Comparison of ENCODE assay signal across 34 cellular contexts in the genomic region with DNA sequence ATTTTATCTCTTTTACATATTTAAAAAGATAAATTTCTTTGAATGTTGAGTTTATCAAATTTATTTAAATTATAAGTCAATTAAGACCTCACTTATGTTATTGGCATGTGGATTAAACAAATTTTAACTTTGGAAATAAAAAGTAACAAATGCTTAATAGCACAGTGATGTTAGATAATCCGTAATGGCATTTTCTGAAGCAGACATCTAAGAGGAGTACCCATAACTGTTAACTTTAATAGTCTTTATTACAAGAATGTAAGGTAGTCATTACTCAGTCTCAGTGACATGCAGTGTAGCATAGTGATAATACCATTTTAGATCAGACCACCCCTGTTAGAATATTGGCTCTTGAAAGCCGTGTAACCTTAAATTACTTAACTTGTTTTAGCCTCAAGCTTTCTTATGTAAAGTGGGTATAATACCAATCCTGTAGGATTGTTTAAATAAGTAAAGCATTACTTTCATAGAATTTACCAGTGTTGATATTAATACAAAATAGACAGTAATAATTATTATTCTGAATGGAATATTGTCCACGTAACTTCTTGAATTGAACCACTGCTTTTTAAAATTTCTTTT. TPM values are rescaled to one million over a fixed set of nuclear protein-coding genes. Genes with fewer than 3 reads are reported as not detected.
"Had no signal": no experiment of that assay in that cellular context is flagged by ENCODE, and none has a peak within 500 bp of the region (broad histone marks: within the 10 kb centered on the region; RNA-seq: fewer than 3 reads in every experiment).

No MANE protein-coding gene starts in this region.

- H3K9me3 ChIP-seq: colonic mucosa, mucosa of descending colon, sigmoid colon, suprapubic skin, tibial artery had no signal

- FAIRE-seq: bronchial epithelial cell, endothelial cell of umbilical vein, TTC549, urothelium cell line had no signal

- DNase-seq: activated CD4-positive, alpha-beta T cell treated with anti-CD3 and anti-CD28 coated beads, Interleukin-2, amount 10 ng/mL, durations not matched to agents 24 days and 14 days; activated CD4-positive, CD25-positive, alpha-beta regulatory T cell treated with anti-CD3 and anti-CD28 coated beads, Interleukin-2, amount 50 U/mL, for 72 hours; activated CD8-positive, alpha-beta T cell treated with anti-CD3 and anti-CD28 coated beads for 36 hours; activated gamma-delta T cell treated with Interleukin-2 at 50 U/mL for 16 hours; activated naive CD4-positive, alpha-beta T cell treated with anti-CD3 and anti-CD28 coated beads, Interleukin-2, amount 50 U/mL, for 16 hours; activated T-cell treated with anti-CD3 and anti-CD28 coated beads, Interleukin-2, amount 50 U/mL, for 4 hours; colonic mucosa; effector memory CD8-positive, alpha-beta T cell; heart left ventricle; left ventricle myocardium superior; mucosa of descending colon; sigmoid colon; stimulated activated CD4-positive, alpha-beta T cell treated with anti-CD3 and anti-CD28 coated beads, Interleukin-1b, Interleukin-23, amount 100 ng/mL, for 48 hours; stimulated activated CD4-positive, alpha-beta T cell treated with anti-CD3 and anti-CD28 coated beads, Interleukin-4, amount 100 ng/mL, for 4 hours; stimulated activated CD8-positive, alpha-beta memory T cell treated with anti-CD3 and anti-CD28 coated beads, Interleukin-4, amount 100 ng/mL, for 48 hours; stimulated activated naive CD8-positive, alpha-beta T cell treated with anti-CD3 and anti-CD28 coated beads, Interleukin-15, amount 100 ng/mL, for 72 hours; T-helper 9 cell; tibial artery had no signal

- H3K27ac Mint-ChIP-seq: activated CD4-positive, alpha-beta T cell treated with anti-CD3 and anti-CD28 coated beads, Interleukin-2, amount 10 ng/mL, durations not matched to agents 24 days and 14 days; activated CD8-positive, alpha-beta T cell treated with anti-CD3 and anti-CD28 coated beads for 36 hours; activated T-helper 17 cell treated with anti-CD3 and anti-CD28 coated beads, Interleukin-2, amount 50 U/mL, for 72 hours; effector memory CD8-positive, alpha-beta T cell; natural killer cell treated with Interleukin-12 subunit alpha and Interleukin-12 subunit beta and Interleukin-15 and Interleukin-18, amount 100 ng/mL, for 72 hours; stimulated activated memory B cell treated with anti-CD40 and anti-IgM and Interleukin-4, amounts not matched to agents 10 μg/mL and 1 μg/mL and 100 μg/mL, for 72 hours; stimulated activated naive CD8-positive, alpha-beta T cell treated with anti-CD3 and anti-CD28 coated beads, Interleukin-15, amount 100 ng/mL, for 72 hours; T-helper 1 cell treated with Interleukin-12 subunit alpha and Interleukin-12 subunit beta and Interleukin-4 antibody, amounts not matched to agents 30 μg/mL and 1 μg/mL, for 36 hours had no signal

- H3K36me3 ChIP-seq: colonic mucosa, heart left ventricle, sigmoid colon, suprapubic skin, tibial artery had no signal

- H3K27ac ChIP-seq: colonic mucosa, heart left ventricle, sigmoid colon, suprapubic skin, tibial artery had no signal

- H3K4me1 ChIP-seq: colonic mucosa had no signal

- H3K4me3 Mint-ChIP-seq: activated CD4-positive, alpha-beta T cell treated with anti-CD3 and anti-CD28 coated beads, Interleukin-2, amount 10 ng/mL, durations not matched to agents 24 days and 14 days; activated CD8-positive, alpha-beta T cell treated with anti-CD3 and anti-CD28 coated beads for 36 hours; activated T-cell treated with anti-CD3 and anti-CD28 coated beads, Interleukin-2, amount 50 U/mL, for 4 hours; activated T-helper 17 cell treated with anti-CD3 and anti-CD28 coated beads, Interleukin-2, amount 50 U/mL, for 72 hours; effector memory CD8-positive, alpha-beta T cell; natural killer cell treated with Interleukin-12 subunit alpha and Interleukin-12 subunit beta and Interleukin-15 and Interleukin-18, amount 100 ng/mL, for 72 hours; stimulated activated memory B cell treated with anti-CD40 and anti-IgM and Interleukin-4, amounts not matched to agents 10 μg/mL and 1 μg/mL and 100 μg/mL, for 72 hours; stimulated activated naive CD8-positive, alpha-beta T cell treated with anti-CD3 and anti-CD28 coated beads, Interleukin-15, amount 100 ng/mL, for 72 hours; T-helper 1 cell treated with Interleukin-12 subunit alpha and Interleukin-12 subunit beta and Interleukin-4 antibody, amounts not matched to agents 30 μg/mL and 1 μg/mL, for 36 hours had no signal

- H3K36me3 Mint-ChIP-seq: stimulated activated memory B cell treated with anti-CD40 and anti-IgM and Interleukin-4, amounts not matched to agents 10 μg/mL and 1 μg/mL and 100 μg/mL, for 72 hours had no signal

- ATAC-seq: activated CD8-positive, alpha-beta T cell treated with anti-CD3 and anti-CD28 coated beads for 36 hours; activated T-cell treated with anti-CD3 and anti-CD28 coated beads, Interleukin-2, amount 50 U/mL, for 4 hours; activated T-helper 17 cell treated with anti-CD3 and anti-CD28 coated beads, Interleukin-2, amount 50 U/mL, for 72 hours; effector memory CD8-positive, alpha-beta T cell; natural killer cell treated with Interleukin-12 subunit alpha and Interleukin-12 subunit beta and Interleukin-15 and Interleukin-18, amount 100 ng/mL, for 72 hours; stimulated activated memory B cell treated with anti-CD40 and anti-IgM and Interleukin-4, amounts not matched to agents 10 μg/mL and 1 μg/mL and 100 μg/mL, for 72 hours; stimulated activated naive CD8-positive, alpha-beta T cell treated with anti-CD3 and anti-CD28 coated beads, Interleukin-15, amount 100 ng/mL, for 72 hours had no signal

- H3K4me3 ChIP-seq: colonic mucosa, heart left ventricle, mucosa of descending colon, sigmoid colon, smooth muscle cell, suprapubic skin, tibial artery had no signal

- H3K9me3 Mint-ChIP-seq: activated CD4-positive, alpha-beta T cell treated with anti-CD3 and anti-CD28 coated beads, Interleukin-2, amount 10 ng/mL, durations not matched to agents 24 days and 14 days had no signal

- H3K4me1 Mint-ChIP-seq: stimulated activated memory B cell treated with anti-CD40 and anti-IgM and Interleukin-4, amounts not matched to agents 10 μg/mL and 1 μg/mL and 100 μg/mL, for 72 hours had no signal

RNA-seq across cellular contexts. Expression of gene PHYHIPL, which starts 4.3 kb away (rescaled TPM):
- total RNA-seq: activated CD4-positive, alpha-beta T cell treated with anti-CD3 and anti-CD28 coated beads, Interleukin-2, amount 10 ng/mL, durations not matched to agents 24 days and 14 days; activated CD8-positive, alpha-beta T cell treated with anti-CD3 and anti-CD28 coated beads for 36 hours; activated T-cell treated with anti-CD3 and anti-CD28 coated beads, Interleukin-2, amount 50 U/mL, for 4 hours; activated T-helper 17 cell treated with anti-CD3 and anti-CD28 coated beads, Interleukin-2, amount 50 U/mL, for 72 hours; bronchial epithelial cell; endothelial cell of umbilical vein; fibroblast of lung; fibroblast of villous mesenchyme; heart left ventricle; left ventricle myocardium superior; lung microvascular endothelial cell; mesenteric fat pad; myocyte; natural killer cell treated with Interleukin-12 subunit alpha and Interleukin-12 subunit beta and Interleukin-15 and Interleukin-18, amount 100 ng/mL, for 72 hours; osteoblast had no signal
- polyA plus RNA-seq: endothelial cell of umbilical vein had no signal
